Comparison of ENCODE assay signal across 16 cellular contexts in the genomic region with DNA sequence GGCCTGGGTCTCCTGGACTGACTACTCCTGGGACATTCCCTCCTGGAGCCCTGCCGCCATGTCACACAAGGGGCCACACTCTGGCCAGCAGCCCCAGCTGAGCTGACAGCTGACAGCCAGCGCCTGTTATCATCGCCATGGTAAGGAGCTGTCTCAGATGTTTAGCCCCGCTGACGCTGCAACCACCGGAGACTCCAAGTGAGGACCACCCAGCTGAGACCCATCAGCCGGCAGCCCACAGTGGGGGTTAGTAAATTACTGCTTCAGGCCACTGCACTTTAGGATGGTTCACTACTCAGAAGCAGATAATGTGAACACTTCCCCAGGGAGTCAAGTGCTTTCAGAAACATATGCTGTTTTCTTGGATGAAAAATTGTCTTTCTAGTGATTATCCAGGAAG. TPM values are rescaled to one million over a fixed set of nuclear protein-coding genes. Genes with fewer than 3 reads are reported as not detected.
DNase-seq lines count a peak whose midpoint lies in the region; ATAC-seq and TF ChIP-seq lines count a peak whose summit lies in the region.
"Had no signal": no experiment of that assay in that cellular context is flagged by ENCODE, and none has a peak within 500 bp of the region (broad histone marks: within the 10 kb centered on the region; RNA-seq: fewer than 3 reads in every experiment).

No MANE protein-coding gene starts in this region.

- H3K9me3 ChIP-seq in endodermal cell (ENCODE audit: control insufficient read depth, low read length): peaks cover 7% of the 10 kb centered on the region
- H3K9me3 ChIP-seq in suprapubic skin: no peaks in the 10 kb centered on the region
- H3K9me3 ChIP-seq: vagina had no signal

- no peak overlapping the region for H3K4me3 Mint-ChIP-seq in endodermal cell
- H3K4me3 Mint-ChIP-seq in activated T-cell treated with anti-CD3 and anti-CD28 coated beads, Interleukin-2, amount 50 U/mL, for 72 hours: no peak overlapping the region
- H3K4me3 Mint-ChIP-seq: activated B cell treated with CpG ODN at 0.5 μM for 24 hours; activated naive CD8-positive, alpha-beta T cell; CD4-positive, CD25-positive, alpha-beta regulatory T cell; stimulated activated effector memory CD8-positive, alpha-beta T cell treated with anti-CD3 and anti-CD28 coated beads, Interleukin-12 subunit alpha, Interleukin-12 subunit beta, amount 100 ng/mL, for 72 hours had no signal

- H3K36me3 Mint-ChIP-seq in endodermal cell (ENCODE audit: low read depth): no peaks in the 10 kb centered on the region
- no peaks in the 10 kb centered on the region for H3K36me3 Mint-ChIP-seq in activated T-cell treated with anti-CD3 and anti-CD28 coated beads, Interleukin-2, amount 50 U/mL, for 72 hours (ENCODE audit: insufficient read depth in 2 of 2)
- H3K36me3 Mint-ChIP-seq: activated naive CD8-positive, alpha-beta T cell; CD4-positive, CD25-positive, alpha-beta regulatory T cell; stimulated activated effector memory CD8-positive, alpha-beta T cell treated with anti-CD3 and anti-CD28 coated beads, Interleukin-12 subunit alpha, Interleukin-12 subunit beta, amount 100 ng/mL, for 72 hours had no signal

- no peak overlapping the region for H3K27ac Mint-ChIP-seq in endodermal cell
- no peak overlapping the region for H3K27ac Mint-ChIP-seq in activated T-cell treated with anti-CD3 and anti-CD28 coated beads, Interleukin-2, amount 50 U/mL, for 72 hours
- H3K27ac Mint-ChIP-seq: activated B cell treated with CpG ODN at 0.5 μM for 24 hours; activated naive CD8-positive, alpha-beta T cell; CD4-positive, CD25-positive, alpha-beta regulatory T cell; stimulated activated effector memory CD8-positive, alpha-beta T cell treated with anti-CD3 and anti-CD28 coated beads, Interleukin-12 subunit alpha, Interleukin-12 subunit beta, amount 100 ng/mL, for 72 hours had no signal

- H3K36me3 ChIP-seq in endodermal cell (ENCODE audit: control insufficient read depth, insufficient read depth, low read length): no peaks in the 10 kb centered on the region
- H3K36me3 ChIP-seq in suprapubic skin: no peaks in the 10 kb centered on the region
- H3K36me3 ChIP-seq: vagina had no signal

- H3K4me1 Mint-ChIP-seq in endodermal cell: peaks cover 10% of the 10 kb centered on the region
- H3K4me1 Mint-ChIP-seq in activated T-cell treated with anti-CD3 and anti-CD28 coated beads, Interleukin-2, amount 50 U/mL, for 72 hours (ENCODE audit: low read depth): peaks cover 6% of the 10 kb centered on the region
- H3K4me1 Mint-ChIP-seq: activated B cell treated with CpG ODN at 0.5 μM for 24 hours; CD4-positive, CD25-positive, alpha-beta regulatory T cell had no signal

- TF ChIP-seq EP300 in suprapubic skin (IDR thresholded peaks at IDR 0.05): no peak

- H3K4me3 ChIP-seq in endodermal cell (ENCODE audit: low read length): no peak overlapping the region
- H3K4me3 ChIP-seq in suprapubic skin: no peak overlapping the region
- H3K4me3 ChIP-seq: mucosa of descending colon, vagina had no signal

- no peak overlapping the region for H3K9ac ChIP-seq in endodermal cell (ENCODE audit: extremely low read depth, low read length, poor library complexity, severe bottlenecking)

- peaks cover 12% of the 10 kb centered on the region for H3K9me3 Mint-ChIP-seq in endodermal cell
- no peaks in the 10 kb centered on the region for H3K9me3 Mint-ChIP-seq in activated T-cell treated with anti-CD3 and anti-CD28 coated beads, Interleukin-2, amount 50 U/mL, for 72 hours
- H3K9me3 Mint-ChIP-seq: activated B cell treated with CpG ODN at 0.5 μM for 24 hours; stimulated activated effector memory CD8-positive, alpha-beta T cell treated with anti-CD3 and anti-CD28 coated beads, Interleukin-12 subunit alpha, Interleukin-12 subunit beta, amount 100 ng/mL, for 72 hours had no signal

- TF ChIP-seq CTCF in endodermal cell (conservative IDR thresholded peaks at IDR 0.05) (no peak), suprapubic skin (IDR thresholded peaks at IDR 0.05) (no peak)

- H3K27me3 ChIP-seq in endodermal cell (ENCODE audit: control insufficient read depth, insufficient read depth, low read length, poor library complexity, severe bottlenecking) (no peaks in the 10 kb centered on the region), suprapubic skin (no peaks in the 10 kb centered on the region)
- H3K27me3 ChIP-seq: vagina had no signal

- peaks cover 3% of the 10 kb centered on the region for H3K27me3 Mint-ChIP-seq in endodermal cell (ENCODE audit: insufficient read depth)
- no peaks in the 10 kb centered on the region for H3K27me3 Mint-ChIP-seq in activated T-cell treated with anti-CD3 and anti-CD28 coated beads, Interleukin-2, amount 50 U/mL, for 72 hours (ENCODE audit: low read depth)
- H3K27me3 Mint-ChIP-seq: activated naive CD8-positive, alpha-beta T cell had no signal

- H3K27ac ChIP-seq in endodermal cell (ENCODE audit: low read depth, low read length) (peak overlapping the region; percentile 11), suprapubic skin (peak overlapping the region; percentile 20)

- no peak for ATAC-seq in activated T-cell treated with anti-CD3 and anti-CD28 coated beads, Interleukin-2, amount 50 U/mL, for 72 hours (replicated peaks in 1 of 2)
- ATAC-seq: mucosa of descending colon; stimulated activated effector memory CD8-positive, alpha-beta T cell treated with anti-CD3 and anti-CD28 coated beads, Interleukin-12 subunit alpha, Interleukin-12 subunit beta, amount 100 ng/mL, for 72 hours had no signal

- no peak for TF ChIP-seq POLR2A in suprapubic skin (IDR thresholded peaks at IDR 0.05)

- no peaks in the 10 kb centered on the region for H3K4me1 ChIP-seq in endodermal cell (ENCODE audit: control insufficient read depth, insufficient read depth, low read length)
- H3K4me1 ChIP-seq in suprapubic skin: peaks cover 16% of the 10 kb centered on the region

- 74 to 89% methylated on average over 7 of the region's 7 CpGs for WGBS in endodermal cell (ENCODE audit: insufficient coverage in 1 of 2, insufficient read length in 1 of 2), 2 experiments
- 60% methylated on average over 2 of the region's 7 CpGs for WGBS in suprapubic skin

- DNase-seq in NCI-H2227 treated with DMSO at 0.1 percent for 48 hours (lab: John Stamatoyannopoulos, UW): peak; percentile 28
- no peak for DNase-seq in endodermal cell
- DNase-seq in left kidney (ENCODE audit: low read depth, low spot score): peak; percentile 93
- no peak for DNase-seq in suprapubic skin (ENCODE audit: low spot score in 2 of 2)
- no peak for DNase-seq in activated T-cell treated with anti-CD3 and anti-CD28 coated beads, Interleukin-2, amount 50 U/mL, for 72 hours
- no peak for DNase-seq in activated CD4-positive, alpha-beta T cell treated with anti-CD3 and anti-CD28 coated beads for 4 hours
- no peak for DNase-seq in NCI-H2029 treated with DMSO at 0.1 percent for 48 hours (lab: John Stamatoyannopoulos, UW)
- DNase-seq: activated B cell treated with CpG ODN at 0.5 μM for 24 hours; activated CD8-positive, alpha-beta memory T cell treated with anti-CD3 and anti-CD28 coated beads, Interleukin-2, amount 50 U/mL, for 48 hours; CD4-positive, CD25-positive, alpha-beta regulatory T cell; cortex of kidney; mucosa of descending colon; stimulated activated CD4-positive, alpha-beta T cell treated with anti-CD3 and anti-CD28 coated beads, Interleukin-4, amount 100 ng/mL, for 4 hours had no signal

RNA-seq across cellular contexts. Expression of a gene that starts 14.6 kb away (rescaled TPM):
- total RNA-seq in endodermal cell: 1 to 10 TPM; 1.5 to 1.8 TPM
- 8.0 TPM for polyA plus RNA-seq in endodermal cell (2013, experiment 1 of 2)
- 6.2 TPM for polyA plus RNA-seq in endodermal cell (2013, experiment 2 of 2)
- total RNA-seq in suprapubic skin: 10 to 100 TPM; 10.5 to 17.9 (median 12.5) TPM
- total RNA-seq in activated T-cell treated with anti-CD3 and anti-CD28 coated beads, Interleukin-2, amount 50 U/mL, for 72 hours: 10 to 100 TPM; 11.6 to 13.9 TPM

RNA-seq across cellular contexts. Expression of a gene that starts 16.1 kb away (rescaled TPM):
- total RNA-seq in endodermal cell: 10 to 100 TPM; 60.9 to 89.8 TPM
- polyA plus RNA-seq in endodermal cell (2013, experiment 1 of 2): 70.1 TPM
- polyA plus RNA-seq in endodermal cell (2013, experiment 2 of 2): 68.6 TPM
- total RNA-seq in suprapubic skin: 10 to 100 TPM; 47.3 to 83.9 (median 63.8) TPM
- total RNA-seq in activated T-cell treated with anti-CD3 and anti-CD28 coated beads, Interleukin-2, amount 50 U/mL, for 72 hours: 10 to 100 TPM; 46.4 to 52.6 TPM

Comparison
In these comparisons a context has a peak if more than half of its experiments do, and no peak if none do; other contexts are left out.
1. DNase-seq: peak in NCI-H2227 treated with DMSO at 0.1 percent for 48 hours (single experiment) and left kidney (single experiment); none in endodermal cell (single experiment), suprapubic skin (0 of 2), activated T-cell treated with anti-CD3 and anti-CD28 coated beads, Interleukin-2, amount 50 U/mL, for 72 hours (0 of 2), activated CD4-positive, alpha-beta T cell treated with anti-CD3 and anti-CD28 coated beads for 4 hours (0 of 2) and NCI-H2029 treated with DMSO at 0.1 percent for 48 hours (single experiment).
2. RNA of a gene that starts 14.6 kb away (total RNA-seq): 11.6 to 13.9 TPM in activated T-cell treated with anti-CD3 and anti-CD28 coated beads, Interleukin-2, amount 50 U/mL, for 72 hours and 10.5 to 17.9 TPM in suprapubic skin; 1.5 to 1.8 TPM in endodermal cell; every median in the first group is over 4 times any median in the second.